In the genomic region with DNA sequence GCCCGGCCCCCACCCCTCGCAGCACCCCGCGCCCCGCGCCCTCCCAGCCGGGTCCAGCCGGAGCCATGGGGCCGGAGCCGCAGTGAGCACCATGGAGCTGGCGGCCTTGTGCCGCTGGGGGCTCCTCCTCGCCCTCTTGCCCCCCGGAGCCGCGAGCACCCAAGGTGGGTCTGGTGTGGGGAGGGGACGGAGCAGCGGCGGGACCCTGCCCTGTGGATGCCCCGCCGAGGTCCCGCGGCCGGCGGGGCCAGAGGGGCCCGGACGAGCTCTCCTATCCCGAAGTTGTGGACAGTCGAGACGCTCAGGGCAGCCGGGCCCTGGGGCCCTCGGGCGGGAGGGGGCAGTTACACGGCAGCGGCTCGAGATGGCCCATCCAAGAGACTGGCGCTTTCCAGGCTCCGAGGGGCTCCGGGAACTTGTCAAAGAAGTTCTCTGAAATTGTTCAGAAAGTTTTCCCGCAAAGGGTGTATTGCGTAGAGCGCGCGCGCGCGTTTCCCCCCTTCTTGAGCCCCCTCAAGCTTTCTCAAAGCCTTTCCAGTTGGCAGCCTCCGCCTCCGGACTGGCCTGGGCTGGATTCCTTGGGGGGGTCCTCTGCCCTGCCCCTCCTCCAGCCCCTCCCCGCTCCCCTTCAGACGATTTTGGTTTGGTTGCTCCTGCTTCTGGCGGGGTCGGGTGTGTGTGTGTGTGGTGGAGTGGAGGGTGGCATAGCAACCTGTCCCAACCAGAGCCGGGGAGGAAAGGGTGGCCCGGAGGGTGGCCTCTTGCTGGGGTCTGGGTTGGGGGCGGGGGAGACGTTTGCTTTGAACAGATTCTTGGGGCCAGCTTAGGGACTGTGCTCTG, we compare ENCODE assay signal across 1 cellular context.
TF ChIP-seq lines count a peak whose summit lies in the region.

No MANE protein-coding gene starts in this region.

TF ChIP-seq in endothelial cell of umbilical vein, 7 proteins besides CTCF, POLR2A, EP300 and RAD21:
- TF ChIP-seq POLR2AphosphoS5 (IDR thresholded peaks at IDR 0.05; ENCODE audit: insufficient read depth, low read depth, low read length) (no peak), FOS (IDR thresholded peaks at IDR 0.05; ENCODE audit: borderline replicate concordance, insufficient read depth, low read length) (no peak), EZH2 (IDR thresholded peaks at IDR 0.05; ENCODE audit: borderline replicate concordance, low read depth, low read length, severe bottlenecking) (peak; percentile 33)
